ENCODE assay signal across 8 cellular contexts in genomic region chr3:4722103-4722502, GRCh38.
DNase-seq lines count a peak whose midpoint lies in the region; ATAC-seq and TF ChIP-seq lines count a peak whose summit lies in the region.

No MANE protein-coding gene starts in this region.

- peak; percentile 27 for DNase-seq in stimulated activated CD4-positive, alpha-beta T cell treated with anti-CD3 and anti-CD28 coated beads, Interleukin-15, amount 100 ng/mL, for 24 hours
- no peak for DNase-seq in stimulated activated CD4-positive, alpha-beta T cell treated with anti-CD3 and anti-CD28 coated beads, Interleukin-4, amount 100 ng/mL, for 1 hour
- DNase-seq in RWPE2 (ENCODE audit: low spot score) = no peak
- peak; percentile 55 for DNase-seq in dedifferentiated amniotic fluid mesenchymal stem cell (ENCODE audit: extremely low spot score)

- H3K27ac ChIP-seq in RWPE2 (ENCODE audit: poor library complexity, severe bottlenecking) (peak overlapping the region; percentile 73), mesodermal cell (ENCODE audit: low read depth, low read length, severe bottlenecking) (peak overlapping the region; percentile 50)

- H3K27me3 ChIP-seq in RWPE2 (ENCODE audit: insufficient read depth, poor library complexity, severe bottlenecking) = no peaks in the 10 kb centered on the region

- TF ChIP-seq CTCF in RWPE2 (IDR thresholded peaks at IDR 0.05; ENCODE audit: poor library complexity, severe bottlenecking) = peak; percentile 75

- H3K36me3 ChIP-seq in RWPE2 (ENCODE audit: low read depth) = no peaks in the 10 kb centered on the region
- H3K36me3 ChIP-seq in mesodermal cell (ENCODE audit: control insufficient read depth, insufficient read depth, low read length) = no peaks in the 10 kb centered on the region

- 67 to 82% methylated on average over 1 to 3 of the region's 6 CpGs for whole genome bisulfite sequencing in mesodermal cell (ENCODE audit: insufficient coverage in 2 of 2), 2 experiments

- H3K9me3 ChIP-seq in RWPE2 (ENCODE audit: severe bottlenecking) = no peaks in the 10 kb centered on the region
- H3K9me3 ChIP-seq in mesodermal cell (ENCODE audit: control insufficient read depth, low read length) = no peaks in the 10 kb centered on the region

- H3K4me3 ChIP-seq in RWPE2 (ENCODE audit: severe bottlenecking) = no peak overlapping the region
- H3K4me3 ChIP-seq in mesodermal cell (ENCODE audit: extremely low read depth, insufficient read depth, low read length, poor library complexity, severe bottlenecking) = no peak overlapping the region

- peak; percentile 83 for ATAC-seq in HG03378 (IDR thresholded peaks at IDR 0.05; ENCODE audit: unreplicated experiment)
- ATAC-seq in RWPE2 (ENCODE audit: low read depth) = peak; percentile 70
- no peak for ATAC-seq in GM19324 (IDR thresholded peaks at IDR 0.05; ENCODE audit: low FRiP score, unreplicated experiment)
- ATAC-seq in GM19035 (IDR thresholded peaks at IDR 0.05; ENCODE audit: unreplicated experiment) = no peak

- H3K4me1 ChIP-seq in RWPE2 (ENCODE audit: insufficient read depth, poor library complexity, severe bottlenecking) (peaks cover 19% of the 10 kb centered on the region), mesodermal cell (ENCODE audit: control insufficient read depth, insufficient read depth, low read length, poor library complexity, severe bottlenecking) (peaks cover 28% of the 10 kb centered on the region)

Comparison
In these comparisons a context has a peak if more than half of its experiments do, and no peak if none do; other contexts are left out.
1. DNase-seq: peak in stimulated activated CD4-positive, alpha-beta T cell treated with anti-CD3 and anti-CD28 coated beads, Interleukin-15, amount 100 ng/mL, for 24 hours (single experiment) and dedifferentiated amniotic fluid mesenchymal stem cell (single experiment); none in stimulated activated CD4-positive, alpha-beta T cell treated with anti-CD3 and anti-CD28 coated beads, Interleukin-4, amount 100 ng/mL, for 1 hour (single experiment) and RWPE2 (single experiment).
2. ATAC-seq: peak in HG03378 (single experiment) and RWPE2 (single experiment); none in GM19324 (single experiment) and GM19035 (single experiment).